In the genomic region with DNA sequence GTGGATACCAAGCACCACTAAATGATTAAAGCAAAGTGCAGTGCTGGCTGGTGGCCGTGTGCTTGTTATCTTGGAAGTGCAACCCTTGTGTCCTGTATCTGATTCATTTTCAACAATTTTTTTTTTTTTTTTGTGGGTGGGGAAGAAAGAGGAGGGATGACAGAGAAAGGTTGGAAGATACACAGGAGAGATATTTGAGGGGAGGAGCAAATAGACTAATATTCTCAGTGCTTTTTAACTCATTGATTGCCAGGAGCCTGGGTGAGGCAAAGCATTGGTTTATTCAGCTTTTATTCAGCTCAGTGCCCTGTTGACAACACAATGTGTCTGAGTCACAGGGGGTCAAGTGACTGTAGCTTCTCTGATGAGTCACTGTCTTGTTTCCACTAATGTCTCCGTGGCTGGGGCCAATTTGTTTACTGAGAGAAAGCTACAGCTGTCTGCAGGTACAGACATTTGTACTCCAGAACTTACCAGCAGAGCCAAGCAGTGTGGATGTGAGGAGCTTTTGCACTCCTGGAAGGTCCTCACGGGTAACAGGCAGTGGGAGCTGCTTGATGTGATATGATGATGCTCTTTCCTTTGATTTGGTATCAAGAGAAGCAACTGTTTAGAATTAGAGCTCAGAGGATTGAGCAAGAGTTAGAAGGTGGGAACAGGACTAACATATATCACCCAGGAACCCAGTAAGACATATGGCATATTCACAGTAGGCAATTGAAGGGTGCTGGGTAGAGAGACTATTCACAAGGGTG, we compare ENCODE assay signal across 8 cellular contexts. TPM values are rescaled to one million over a fixed set of nuclear protein-coding genes. Genes with fewer than 3 reads are reported as not detected.
A peak's percentile ranks its signal among the peaks of the same experiment; 100 is the strongest.
DNase-seq lines count a peak whose midpoint lies in the region; ATAC-seq and TF ChIP-seq lines count a peak whose summit lies in the region.

No MANE protein-coding gene starts in this region.

- H3K27me3 Mint-ChIP-seq in MCF 10A (ENCODE audit: insufficient read depth, unreplicated experiment), result no peaks in the 10 kb centered on the region

- CTCF ChIA-PET in MCF 10A (lab: Yijun Ruan, JAX), result interaction anchor here (0.6 to 5.0 kb wide), 17 partner anchors 11 to 902 kb away, joined by 3 to 82 read pairs (median 4); no protein-coding TSS in a partner anchor

- H3K4me3 ChIP-seq in breast epithelium (no peak overlapping the region), fibroblast of pulmonary artery (replicated peaks; ENCODE audit: low read depth, low read length) (no peak overlapping the region)

- peak overlapping the region; percentile 3 for H3K4me3 Mint-ChIP-seq in MCF 10A (ENCODE audit: unreplicated experiment)

- DNase-seq in MCF 10A (ENCODE audit: unreplicated experiment) (peak; percentile 94), breast epithelium (ENCODE audit: low spot score in 2 of 2) (no peak), fibroblast of pulmonary artery (ENCODE audit: low read depth) (peak; percentile 64), DMS114 treated with DMSO at 0.1 percent for 48 hours (lab: John Stamatoyannopoulos, UW; ENCODE audit: unreplicated experiment) (no peak)
- DNase-seq in stimulated activated CD4-positive, alpha-beta T cell treated with anti-CD3 and anti-CD28 coated beads, Interleukin-4, amount 100 ng/mL, for 48 hours (ENCODE audit: low read depth in 2 of 2), result peak; percentile 23 to 34

- peak overlapping the region in 1 of 2 donors; percentile 3 for H3K27ac ChIP-seq in breast epithelium

- no TSS peak for BruUV-seq in MCF 10A (replicated peaks; lab: Mats Ljungman, UMichigan)

- no peaks in the 10 kb centered on the region for H3K36me3 Mint-ChIP-seq in MCF 10A (ENCODE audit: insufficient read depth, unreplicated experiment)

- H3K4me1 ChIP-seq in breast epithelium, result no peaks in the 10 kb centered on the region

- ATAC-seq in HG03575 (IDR thresholded peaks at IDR 0.05; ENCODE audit: extremely low read depth, insufficient number of reproducible peaks, low FRiP score, unreplicated experiment) (peak; percentile 64), GM19455 (IDR thresholded peaks at IDR 0.05; ENCODE audit: unreplicated experiment) (no peak)
- peak; percentile 97 to 99 for ATAC-seq in activated CD4-positive, CD25-positive, alpha-beta regulatory T cell treated with anti-CD3 and anti-CD28 coated beads, Interleukin-2, amount 50 U/mL, for 24 hours

- no peak for TF ChIP-seq CTCF in MCF 10A (IDR thresholded peaks at IDR 0.05; ENCODE audit: unreplicated experiment)
- TF ChIP-seq CTCF in breast epithelium (IDR thresholded peaks at IDR 0.05), result no peak
- no peak for TF ChIP-seq CTCF in fibroblast of pulmonary artery (IDR thresholded peaks at IDR 0.05; ENCODE audit: low read length, missing control alignments)

- POLR2A ChIA-PET in MCF 10A (lab: Yijun Ruan, JAX), result interaction anchor here (0.6 to 2.3 kb wide), 18 partner anchors 8 to 542 kb away, joined by 3 to 18 read pairs (median 4); partner anchors contain the start of genes DNM3, METTL13 and VAMP4

- intact Hi-C loops in MCF 10A (cut with micrococcal nuclease) (no loop called here), breast epithelium (cut with DNase I; ENCODE audit: low total_unique reads) (no loop called here)

- H3K4me1 Mint-ChIP-seq in MCF 10A (ENCODE audit: insufficient read depth, unreplicated experiment), result peaks cover 23% of the 10 kb centered on the region

- H3K9me3 ChIP-seq in breast epithelium, result no peaks in the 10 kb centered on the region

- H3K36me3 ChIP-seq in breast epithelium, result no peaks in the 10 kb centered on the region

- H3K27me3 ChIP-seq in breast epithelium, result no peaks in the 10 kb centered on the region

- peak overlapping the region; percentile 90 for H3K27ac Mint-ChIP-seq in MCF 10A (ENCODE audit: low read depth, unreplicated experiment)

- TF ChIP-seq POLR2A in breast epithelium (IDR thresholded peaks at IDR 0.05), result no peak

- no peaks in the 10 kb centered on the region for H3K9me3 Mint-ChIP-seq in MCF 10A (ENCODE audit: unreplicated experiment)

RNA-seq across cellular contexts. Expression of gene DNM3, which starts 23.6 kb away (rescaled TPM):
- total RNA-seq in MCF 10A (2022) (0.44 and 0.68 TPM in 2 replicates), breast epithelium (1 to 10 TPM; 5.1 to 7.5 (median 6.6) TPM)

RNA-seq across cellular contexts. Expression of gene METTL13, which starts 36.2 kb away (rescaled TPM):
- total RNA-seq in MCF 10A (2022) (30.7 and 39.1 TPM in 2 replicates), breast epithelium (10 to 100 TPM; 23.2 to 28.4 (median 27.5) TPM)

Comparison
In these comparisons a context has a peak if more than half of its experiments do, and no peak if none do; other contexts are left out.
1. DNase-seq: peak in MCF 10A (single experiment), fibroblast of pulmonary artery (single experiment) and stimulated activated CD4-positive, alpha-beta T cell treated with anti-CD3 and anti-CD28 coated beads, Interleukin-4, amount 100 ng/mL, for 48 hours (2 of 2); none in breast epithelium (0 of 2) and DMS114 treated with DMSO at 0.1 percent for 48 hours (single experiment).